Comparison of ENCODE assay signal across 11 cellular contexts in the genomic region with DNA sequence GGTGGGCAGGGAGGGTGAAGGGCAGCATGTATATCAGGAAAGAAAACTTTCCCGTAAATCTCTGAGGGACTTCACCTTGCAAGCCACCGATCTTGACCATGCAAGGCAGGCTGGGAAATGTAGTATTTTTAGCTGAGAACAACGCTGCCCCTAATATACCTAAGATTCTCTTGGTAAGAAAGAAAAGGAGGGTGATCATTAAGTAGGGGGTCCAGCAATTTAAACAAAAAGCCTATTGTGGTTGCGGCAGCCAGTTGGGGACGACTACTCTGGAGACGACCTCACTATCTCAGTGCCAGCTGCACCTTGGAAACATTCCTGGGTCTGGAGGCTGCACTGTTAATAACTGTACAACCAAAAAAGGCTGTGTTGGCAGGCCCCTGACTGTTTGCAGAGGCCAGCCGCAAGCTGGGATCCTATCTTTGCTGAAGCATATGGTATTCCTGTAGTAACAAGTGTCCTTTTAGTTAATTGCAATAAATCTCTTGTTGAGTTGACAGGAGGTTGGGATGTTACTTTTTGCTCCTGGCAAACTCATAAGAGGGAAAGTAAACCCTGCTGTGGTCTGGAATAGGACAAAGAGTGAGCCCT. TPM values are rescaled to one million over a fixed set of nuclear protein-coding genes. Genes with fewer than 3 reads are reported as not detected.
A peak's percentile ranks its signal among the peaks of the same experiment; 100 is the strongest.
DNase-seq lines count a peak whose midpoint lies in the region; ATAC-seq, FAIRE-seq and TF ChIP-seq lines count a peak whose summit lies in the region.
"Had no signal": no experiment of that assay in that cellular context is flagged by ENCODE, and none has a peak within 500 bp of the region (broad histone marks: within the 10 kb centered on the region; RNA-seq: fewer than 3 reads in every experiment).

No MANE protein-coding gene starts in this region.

- POLR2A ChIA-PET in A549 (lab: Yijun Ruan, JAX) (interaction anchor here (0.9 to 1.0 kb wide), 2 partner anchors 27 to 100 kb away, joined by 3 to 4 read pairs; a partner anchor contains a TSS), K562 (lab: Yijun Ruan, JAX) (interaction anchor here (0.6 to 1.7 kb wide), 3 partner anchors 11 to 421 kb away, joined by 3 to 5 read pairs (median 4); no protein-coding TSS in a partner anchor)

- TF ChIP-seq RAD21 in A549 (conservative IDR thresholded peaks at IDR 0.05 in 1 of 2, IDR thresholded peaks at IDR 0.05 in 1 of 2) (no peak), K562 (CRISPR knock-in tag; conservative IDR thresholded peaks at IDR 0.05 in 1 of 2, IDR thresholded peaks at IDR 0.05 in 1 of 2) (no peak)

- CTCF ChIA-PET in A549 (lab: Yijun Ruan, JAX), result interaction anchor here (1.0 to 3.9 kb wide), 7 partner anchors 9 to 420 kb away, joined by 3 to 31 read pairs (median 5); a partner anchor contains a TSS
- CTCF ChIA-PET in K562 (lab: Yijun Ruan, JAX; ENCODE audit: low intra/inter-chr PET ratio), result no interaction called here

- H3K36me3 ChIP-seq in K562 (ENCODE audit: control insufficient read depth, insufficient read depth, low read length) (no peaks in the 10 kb centered on the region), spleen (no peaks in the 10 kb centered on the region)

- H3K9me3 ChIP-seq in A549 (no peaks in the 10 kb centered on the region), K562 (replicated peaks; ENCODE audit: control insufficient read depth, insufficient read depth, low read depth, low read length) (no peaks in the 10 kb centered on the region), spleen (no peaks in the 10 kb centered on the region)

- H3K4me2 ChIP-seq in A549, result peak overlapping the region; percentile 44
- H3K4me2 ChIP-seq in K562 (ENCODE audit: insufficient read depth, low read length), result peak overlapping the region; percentile 17

- no peaks in the 10 kb centered on the region for H3K9me3 Mint-ChIP-seq in mesothelial cell of epicardium
- no peaks in the 10 kb centered on the region for H3K9me3 Mint-ChIP-seq in CD14-positive monocyte
- H3K9me3 Mint-ChIP-seq: CD4-positive, CD25-positive, alpha-beta regulatory T cell; effector memory CD8-positive, alpha-beta T cell; natural killer cell had no signal

- FAIRE-seq in A549 (lab: Jason Lieb, UNC) (no peak), K562 (lab: Jason Lieb, UNC) (no peak)

- H3K9me1 ChIP-seq in K562 (ENCODE audit: control insufficient read depth, insufficient read depth, low read length), result no peaks in the 10 kb centered on the region

- no peaks in the 10 kb centered on the region for H4K20me1 ChIP-seq in K562 (replicated peaks; ENCODE audit: control insufficient read depth, insufficient read depth, low read length)

- H3K4me3 ChIP-seq in A549, result no peak overlapping the region
- H3K4me3 ChIP-seq in K562, result no peak overlapping the region
- no peak overlapping the region for H3K4me3 ChIP-seq in spleen

- H2AFZ ChIP-seq in K562 (ENCODE audit: low read depth, low read length), result peak overlapping the region; percentile 80

- peak overlapping the region; percentile 86 for H3K27ac Mint-ChIP-seq in mesothelial cell of epicardium
- no peak overlapping the region for H3K27ac Mint-ChIP-seq in CD14-positive monocyte
- H3K27ac Mint-ChIP-seq: CD4-positive, CD25-positive, alpha-beta regulatory T cell; effector memory CD8-positive, alpha-beta T cell; natural killer cell had no signal

- H3K79me2 ChIP-seq in K562 (ENCODE audit: control insufficient read depth, insufficient read depth, low read length), result peaks cover 10% of the 10 kb centered on the region; the same call in 2 of the 3 replicates

- no peak for TF ChIP-seq CTCF in A549 (IDR thresholded peaks at IDR 0.05)
- no peak for TF ChIP-seq CTCF in K562 (IDR thresholded peaks at IDR 0.05 in 2 of 3, conservative IDR thresholded peaks at IDR 0.05 in 1 of 3; ENCODE audit: insufficient read depth in 2 of 3, low read depth in 1 of 3, low read length in 3 of 3)
- no peak for TF ChIP-seq CTCF in mesothelial cell of epicardium (IDR thresholded peaks at IDR 0.05; ENCODE audit: unreplicated experiment)
- TF ChIP-seq CTCF in spleen (IDR thresholded peaks at IDR 0.05 in 8 of 11, conservative IDR thresholded peaks at IDR 0.05 in 3 of 11), result no peak
- no peak for TF ChIP-seq CTCF in CD14-positive monocyte (IDR thresholded peaks at IDR 0.05)

- intact Hi-C loops in K562 (cut with micrococcal nuclease), result no loop called here
- intact Hi-C loops in spleen (cut with DNase I; ENCODE audit: low total_unique reads), result no loop called here
- intact Hi-C loops in CD14-positive monocyte (cut with micrococcal nuclease), result no loop called here

- TF ChIP-seq EP300 in A549 (IDR thresholded peaks at IDR 0.05) (no peak), K562 (IDR thresholded peaks at IDR 0.05; ENCODE audit: low read length) (no peak)

- H3K27me3 ChIP-seq in K562 (ENCODE audit: control insufficient read depth in 2 of 2, insufficient read depth in 2 of 2, low read length in 2 of 2) (no peaks in the 10 kb centered on the region), spleen (replicated peaks in 1 of 7) (no peaks in the 10 kb centered on the region)

- no TSS peak for BruUV-seq in K562 (replicated peaks; lab: Mats Ljungman, UMichigan)

- no peak for ATAC-seq in A549
- ATAC-seq in K562, result peak; percentile 35; the same call in 2 of the 3 replicates
- ATAC-seq in stimulated activated naive CD8-positive, alpha-beta T cell treated with anti-CD3 and anti-CD28 coated beads, Interleukin-15, Interleukin-2, amounts not matched to agents 100 U/mL and 50 U/mL, for 24 hours, result no peak
- ATAC-seq: effector memory CD8-positive, alpha-beta T cell; natural killer cell had no signal

- H3K27ac ChIP-seq in A549 (peak overlapping the region; percentile 14 to 47; a peak in 4 of 6 replicates), K562 (ENCODE audit: extremely low read depth, low read depth, low read length) (no peak overlapping the region), spleen (no peak overlapping the region)

- peak overlapping the region in 1 of 2 experiments; percentile 42; a peak in 1 of 4 replicates for H3K9ac ChIP-seq in K562 (ENCODE audit: insufficient read depth in 1 of 2, low read depth in 2 of 2, low read length in 2 of 2)

- H3K4me1 ChIP-seq in A549 (peaks cover 34% of the 10 kb centered on the region), K562 (replicated peaks in 1 of 2; ENCODE audit: control insufficient read depth in 2 of 2, insufficient read depth in 2 of 2, low read length in 2 of 2) (peaks cover 11 to 27% of the 10 kb centered on the region in 2 experiments), spleen (peaks cover 13 to 28% (median 23%) of the 10 kb centered on the region in 6 donors)

- DNase-seq in A549 (ENCODE audit: low read depth in 1 of 2, low spot score in 1 of 2) (peak in 1 of 2 experiments; percentile 23), NCI-H1092 (lab: John Stamatoyannopoulos, UW) (peak; percentile 7), K562 (ENCODE audit: extremely low read depth in 1 of 4, low spot score in 3 of 4) (no peak), mesothelial cell of epicardium (ENCODE audit: low spot score in 2 of 2, unreplicated experiment in 2 of 2) (no peak), spleen (no peak), CD14-positive monocyte (ENCODE audit: low spot score) (no peak), activated gamma-delta T cell (lab: John Stamatoyannopoulos, UW) (no peak)
- DNase-seq in stimulated activated naive CD8-positive, alpha-beta T cell treated with anti-CD3 and anti-CD28 coated beads, Interleukin-15, Interleukin-2, amounts not matched to agents 100 U/mL and 50 U/mL, for 24 hours, result no peak
- DNase-seq: CD4-positive, CD25-positive, alpha-beta regulatory T cell; effector memory CD8-positive, alpha-beta T cell; natural killer cell had no signal

- in situ Hi-C loops in K562 (cut with MboI), result no loop called here

- 36% methylated on average over 7 of the region's 7 CpGs for WGBS in A549 (ENCODE audit: missing lambda C conversion rate)
- WGBS in K562 (ENCODE audit: insufficient coverage, low coverage, missing lambda C conversion rate), result 13% methylated on average over 7 of the region's 7 CpGs
- WGBS in spleen, 5 donors, result 57 to 83% (median 62%) methylated on average over 7 of the region's 7 CpGs

- TF ChIP-seq POLR2A in A549 (IDR thresholded peaks at IDR 0.05; ENCODE audit: low read length) (no peak), K562 (conservative IDR thresholded peaks at IDR 0.05) (no peak), spleen (IDR thresholded peaks at IDR 0.05) (no peak)

- peak overlapping the region; percentile 40 for H3K4me3 Mint-ChIP-seq in mesothelial cell of epicardium
- no peak overlapping the region for H3K4me3 Mint-ChIP-seq in CD14-positive monocyte
- H3K4me3 Mint-ChIP-seq: CD4-positive, CD25-positive, alpha-beta regulatory T cell; effector memory CD8-positive, alpha-beta T cell; natural killer cell had no signal

- H3K36me3 Mint-ChIP-seq in mesothelial cell of epicardium (no peaks in the 10 kb centered on the region), CD14-positive monocyte (no peaks in the 10 kb centered on the region)
- H3K36me3 Mint-ChIP-seq: CD4-positive, CD25-positive, alpha-beta regulatory T cell; natural killer cell had no signal

- H3K4me1 Mint-ChIP-seq in mesothelial cell of epicardium, result peaks cover 39% of the 10 kb centered on the region
- H3K4me1 Mint-ChIP-seq in CD14-positive monocyte, result peaks cover 7% of the 10 kb centered on the region

- no peaks in the 10 kb centered on the region for H3K27me3 Mint-ChIP-seq in mesothelial cell of epicardium (ENCODE audit: low read depth)
- H3K27me3 Mint-ChIP-seq in CD14-positive monocyte (ENCODE audit: low read depth in 3 of 3), result peaks cover 1 to 4% (median 2%) of the 10 kb centered on the region in 3 donors
- H3K27me3 Mint-ChIP-seq: CD4-positive, CD25-positive, alpha-beta regulatory T cell; effector memory CD8-positive, alpha-beta T cell had no signal

RNA-seq across cellular contexts. Expression of a gene that starts 6.4 kb away (rescaled TPM):
- polyA plus RNA-seq in A549 (2011; rRNA removed), result 0.93 and 1.3 TPM in 2 replicates
- 0.21 and 0.26 TPM in 2 replicates for polyA plus RNA-seq in A549 (2012; cell fraction: cytosol; rRNA removed)
- polyA plus RNA-seq in A549 (2012; cell fraction: nucleus; rRNA removed), result 0.10 and 0.31 TPM in 2 replicates
- polyA plus RNA-seq in A549 (2017; fragmentation: RNase III; extraction: RNeasy Plus Mini Kit Qiagen cat#74134 plus additional on column Dnase treatment), result 0.42 to 0.46 TPM (median 0.44 TPM) in 3 replicates
- 1.1 and 1.3 TPM in 2 replicates for polyA minus RNA-seq in A549 (2011; rRNA and poly(A)+ RNA removed)
- total RNA-seq in K562 (2011; cell fraction: chromatin; rRNA removed; ENCODE audit: low replicate concordance), result 1.2 and 1.3 TPM in 2 replicates
- total RNA-seq in K562 (2011; cell fraction: nucleolus; rRNA removed), result 1.6 and 1.7 TPM in 2 replicates
- total RNA-seq in K562 (2011; cell fraction: nucleoplasm; rRNA removed), result 2.1 and 2.5 TPM in 2 replicates
- total RNA-seq in K562 (2014; rRNA removed), result 0.41 and 2.0 TPM in 2 replicates
- total RNA-seq in K562 (2014; rRNA removed; fragmentation: Illumina TruSeq; extraction: Trizol), result 0.61 and 0.65 TPM in 2 replicates
- total RNA-seq in K562 (2015; rRNA removed; fragmentation: Illumina TruSeq; extraction: Trizol), result 1.1 TPM in 2 replicates
- 0.89 and 0.93 TPM in 2 replicates for total RNA-seq in K562 (2021)
- polyA plus RNA-seq in K562 (2011; rRNA removed), result 0.49 and 0.84 TPM in 2 replicates
- 0.30 and 0.35 TPM in 2 replicates for polyA plus RNA-seq in K562 (2011; cell fraction: cytosol; rRNA removed)
- polyA plus RNA-seq in K562 (2011; cell fraction: nucleus; rRNA removed), result 0.74 and 0.97 TPM in 2 replicates
- 0.82 and 1.4 TPM in 2 replicates for polyA plus RNA-seq in K562 (2012)
- polyA plus RNA-seq in K562 (2014; fragmentation: Illumina TruSeq; extraction: Trizol), result 0.46 and 0.61 TPM in 2 replicates
- under 1 TPM; 0.28 to 0.45 TPM for polyA plus RNA-seq in K562 (2014; fragmentation: Nextera tagmentation; extraction: Ambion mirVana)
- 0.45 and 0.93 TPM in 2 replicates for polyA plus RNA-seq in K562 (2014; rRNA removed)
- 0.74 and 1.1 TPM in 2 replicates for polyA minus RNA-seq in K562 (2011; rRNA and poly(A)+ RNA removed)
- 0.36 and 1.2 TPM in 2 replicates for polyA minus RNA-seq in K562 (2011; cell fraction: cytosol; rRNA and poly(A)+ RNA removed)
- 1.5 and 2.2 TPM in 2 replicates for polyA minus RNA-seq in K562 (2011; cell fraction: nucleus; rRNA and poly(A)+ RNA removed)
- 3.0 to 5.1 TPM (median 3.9 TPM) in 3 replicates for total RNA-seq in mesothelial cell of epicardium
- total RNA-seq in spleen, result 10 to 100 TPM in 6 of 7 donors, 1 to 10 TPM in 1; 6.1 to 79.5 (median 16.0) TPM
- polyA plus RNA-seq in spleen, result 1 to 10 TPM; 1.3 to 4.5 (median 2.5) TPM
- polyA plus RNA-seq in CD14-positive monocyte, result under 1 TPM in 1 of 2 donors, not detected in 1; 0.08 TPM

RNA-seq across cellular contexts. Expression of a gene that starts 21.3 kb away (rescaled TPM):
- polyA plus RNA-seq in A549 (2011; rRNA removed), result 118 and 144 TPM in 2 replicates
- 56.1 and 57.2 TPM in 2 replicates for polyA plus RNA-seq in A549 (2012; cell fraction: cytosol; rRNA removed)
- polyA plus RNA-seq in A549 (2012; cell fraction: nucleus; rRNA removed), result 63.1 and 116 TPM in 2 replicates
- 81.6 to 87.3 TPM (median 83.8 TPM) in 3 replicates for polyA plus RNA-seq in A549 (2017; fragmentation: RNase III; extraction: RNeasy Plus Mini Kit Qiagen cat#74134 plus additional on column Dnase treatment)
- 68.9 and 74.6 TPM in 2 replicates for polyA minus RNA-seq in A549 (2011; rRNA and poly(A)+ RNA removed)
- 47.1 and 85.0 TPM in 2 replicates for total RNA-seq in K562 (2011; cell fraction: chromatin; rRNA removed; ENCODE audit: low replicate concordance)
- 28.7 and 30.1 TPM in 2 replicates for total RNA-seq in K562 (2011; cell fraction: nucleolus; rRNA removed)
- total RNA-seq in K562 (2011; cell fraction: nucleoplasm; rRNA removed), result 46.6 and 68.3 TPM in 2 replicates
- total RNA-seq in K562 (2014; rRNA removed), result 41.6 and 42.1 TPM in 2 replicates
- total RNA-seq in K562 (2014; rRNA removed; fragmentation: Illumina TruSeq; extraction: Trizol), result 66.5 and 71.3 TPM in 2 replicates
- 60.6 and 64.4 TPM in 2 replicates for total RNA-seq in K562 (2015; rRNA removed; fragmentation: Illumina TruSeq; extraction: Trizol)
- 48.0 and 49.6 TPM in 2 replicates for total RNA-seq in K562 (2021)
- polyA plus RNA-seq in K562 (2011; rRNA removed), result 40.8 and 47.0 TPM in 2 replicates
- polyA plus RNA-seq in K562 (2011; cell fraction: cytosol; rRNA removed), result 19.8 and 37.3 TPM in 2 replicates
- 40.7 and 58.0 TPM in 2 replicates for polyA plus RNA-seq in K562 (2011; cell fraction: nucleus; rRNA removed)
- 21.8 and 38.7 TPM in 2 replicates for polyA plus RNA-seq in K562 (2012)
- polyA plus RNA-seq in K562 (2014; fragmentation: Illumina TruSeq; extraction: Trizol), result 57.1 and 72.5 TPM in 2 replicates
- 100 to 1,000 TPM; 157 to 186 TPM for polyA plus RNA-seq in K562 (2014; fragmentation: Nextera tagmentation; extraction: Ambion mirVana)
- polyA plus RNA-seq in K562 (2014; rRNA removed), result 39.4 and 45.8 TPM in 2 replicates
- 43.3 and 43.9 TPM in 2 replicates for polyA minus RNA-seq in K562 (2011; rRNA and poly(A)+ RNA removed)
- 20.9 and 22.6 TPM in 2 replicates for polyA minus RNA-seq in K562 (2011; cell fraction: cytosol; rRNA and poly(A)+ RNA removed)
- 25.6 and 44.3 TPM in 2 replicates for polyA minus RNA-seq in K562 (2011; cell fraction: nucleus; rRNA and poly(A)+ RNA removed)
- 69.3 to 70.8 TPM (median 70.4 TPM) in 3 replicates for total RNA-seq in mesothelial cell of epicardium
- 10 to 100 TPM; 37.2 to 58.1 (median 45.2) TPM for total RNA-seq in spleen
- polyA plus RNA-seq in spleen, result 10 to 100 TPM; 34.0 to 39.3 (median 35.3) TPM
- 10 to 100 TPM; 30.1 to 35.2 TPM for polyA plus RNA-seq in CD14-positive monocyte

Comparison
In these comparisons a context has a peak if more than half of its experiments do, and no peak if none do; other contexts are left out.
1. H3K27ac ChIP-seq: peak in A549 (2 of 2); none in K562 (single experiment) and spleen (0 of 8).